8 cellular contexts compared by ENCODE assay signal in the genomic region with DNA sequence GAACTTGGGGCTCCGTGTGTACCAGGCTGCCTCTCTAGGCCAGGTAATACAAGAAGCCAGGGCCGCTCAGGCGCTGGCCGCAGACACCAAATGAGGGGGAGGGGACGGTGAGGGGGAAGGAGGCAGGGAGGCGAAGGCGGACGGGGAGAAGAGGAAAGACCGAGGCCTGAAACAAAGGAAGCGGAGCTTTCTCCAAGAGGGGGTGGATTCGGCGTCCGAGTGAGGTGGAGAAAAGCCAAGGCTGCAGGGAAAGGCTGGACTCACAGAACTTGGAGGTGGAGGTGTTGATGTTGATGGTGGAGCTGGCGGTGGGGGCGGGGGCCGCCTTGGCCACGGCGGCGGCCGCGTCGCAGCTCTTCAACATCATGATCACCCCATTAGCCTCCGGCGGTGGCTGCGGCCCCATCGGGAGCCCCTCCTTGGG. TPM values are rescaled to one million over a fixed set of nuclear protein-coding genes. Genes with fewer than 3 reads are reported as not detected.
DNase-seq lines count a peak whose midpoint lies in the region; ATAC-seq lines count a peak whose summit lies in the region.

No MANE protein-coding gene starts in this region.

- H3K27me3 ChIP-seq in CD4-positive, alpha-beta memory T cell (ENCODE audit: insufficient read depth, low read length) = no peaks in the 10 kb centered on the region

- peaks cover 48% of the 10 kb centered on the region for H3K4me1 ChIP-seq in CD4-positive, alpha-beta memory T cell (ENCODE audit: insufficient read depth, low read length)

- peak overlapping the region; percentile 90 to 96 (median 93) for H3K27ac Mint-ChIP-seq in CD4-positive, alpha-beta memory T cell

- H3K27ac ChIP-seq in CD4-positive, alpha-beta memory T cell (ENCODE audit: low read depth, low read length) = peak overlapping the region; percentile 87
- peak overlapping the region; percentile 79 for H3K27ac ChIP-seq in caudate nucleus (ENCODE audit: low read depth, low read length)

- peak overlapping the region; percentile 91 to 95 (median 94) for H3K4me3 Mint-ChIP-seq in CD4-positive, alpha-beta memory T cell

- H3K36me3 ChIP-seq in CD4-positive, alpha-beta memory T cell (ENCODE audit: insufficient read depth, low read length) = no peaks in the 10 kb centered on the region

- peaks cover 0 to 3% (median 0%) of the 10 kb centered on the region in 8 donors for H3K9me3 Mint-ChIP-seq in CD4-positive, alpha-beta memory T cell

- intact Hi-C loops in CD4-positive, alpha-beta memory T cell (cut with micrococcal nuclease) = loop anchor here (2.0 to 10.0 kb wide), 5 partner anchors 21 to 1379 kb away; a partner anchor contains a TSS

- peaks cover 0 to 9% of the 10 kb centered on the region in 2 donors for H3K27me3 Mint-ChIP-seq in CD4-positive, alpha-beta memory T cell

- peak; percentile 19 to 67 (median 28) for DNase-seq in CD4-positive, alpha-beta memory T cell
- DNase-seq in HT-29 (ENCODE audit: low spot score) = peak; percentile 64
- DNase-seq in T1000 (lab: John Stamatoyannopoulos, UW) = peak; percentile 52
- DNase-seq in caudate nucleus (lab: John Stamatoyannopoulos, UW) = peak in 22 of 61 donors; percentile 3 to 67 (median 34)
- DNase-seq in kidney tubule cell (ENCODE audit: low spot score) = peak; percentile 35
- DNase-seq in stimulated activated CD4-positive, alpha-beta T cell treated with anti-CD3 and anti-CD28 coated beads, Interleukin-2, amount 100 ng/mL, for 24 hours = peak; percentile 37 to 48
- no peak for DNase-seq in KG1 (lab: John Stamatoyannopoulos, UW)

- H3K4me1 Mint-ChIP-seq in CD4-positive, alpha-beta memory T cell = peaks cover 29 to 56% (median 41%) of the 10 kb centered on the region in 4 donors

- peaks cover 0 to 12% of the 10 kb centered on the region in 2 donors for H3K36me3 Mint-ChIP-seq in CD4-positive, alpha-beta memory T cell

- H3K9me3 ChIP-seq in CD4-positive, alpha-beta memory T cell (ENCODE audit: control insufficient read depth in 1 of 2, low read length in 2 of 2) = no peaks in the 10 kb centered on the region

- ATAC-seq in GM19463 (IDR thresholded peaks at IDR 0.05; ENCODE audit: unreplicated experiment) = peak; percentile 15

- POLR2A ChIA-PET in CD4-positive, alpha-beta memory T cell (lab: Charles Lee; ENCODE audit: partially characterized antibody) = interaction anchor here (0.7 to 2.4 kb wide), 9 partner anchors 21 to 1119 kb away, joined by 3 to 39 read pairs (median 4); a partner anchor contains a TSS

- CTCF ChIA-PET in CD4-positive, alpha-beta memory T cell (lab: Charles Lee; ENCODE audit: partially characterized antibody) = interaction anchor here (1.1 to 2.5 kb wide), 4 partner anchors 15 to 455 kb away, joined by 3 to 17 read pairs (median 12); no protein-coding TSS in a partner anchor

- H3K4me3 ChIP-seq in CD4-positive, alpha-beta memory T cell (ENCODE audit: low read length in 2 of 2) = peak overlapping the region; percentile 64 to 74

RNA-seq across cellular contexts. Expression of a gene that starts 0.6 kb away (rescaled TPM):
- total RNA-seq in CD4-positive, alpha-beta memory T cell = 10 to 100 TPM; 32.1 to 32.3 TPM
- polyA plus RNA-seq in CD4-positive, alpha-beta memory T cell = 10 to 100 TPM; 14.9 to 30.5 TPM
- total RNA-seq in HT-29 (2014; rRNA removed; shearing (Covaris generic)) = 34.2 and 36.5 TPM in 2 replicates
